9 cellular contexts compared by ENCODE assay signal in genomic region chr3:74614133-74614967, GRCh38. TPM values are rescaled to one million over a fixed set of nuclear protein-coding genes. Genes with fewer than 3 reads are reported as not detected.
DNase-seq lines count a peak whose midpoint lies in the region; ATAC-seq, FAIRE-seq and TF ChIP-seq lines count a peak whose summit lies in the region.
"Had no signal": no experiment of that assay in that cellular context is flagged by ENCODE, and none has a peak within 500 bp of the region (broad histone marks: within the 10 kb centered on the region; RNA-seq: fewer than 3 reads in every experiment).

CNTN3 (minus strand) TSS chr3:74614659; CDS start chr3:74521112, 93,547 bp downstream.

- POLR2A ChIA-PET in HepG2 (lab: Yijun Ruan, JAX): no interaction called here

- WGBS in liver: 2% methylated on average over 107 of the region's 107 CpGs
- WGBS in HepG2 (ENCODE audit: low lambda C conversion rate): 60% methylated on average over 29 of the region's 107 CpGs

- in situ Hi-C loops in HepG2 (cut with HindIII; ENCODE audit: extremely low pct_ligation_motif_present, low pct_unique_long_range_greater_than_20kb): loop anchor here (10.0 kb wide), 1 partner anchor 60 kb away; no protein-coding TSS in a partner anchor

- TF ChIP-seq EP300 in HepG2 (IDR thresholded peaks at IDR 0.05; ENCODE audit: low read depth in 2 of 2, low read length in 2 of 2) (no peak), HepG2 (CRISPR knock-in tag; IDR thresholded peaks at IDR 0.05; ENCODE audit: borderline replicate concordance) (no peak)

- no TSS peak for BruUV-seq in HepG2 (replicated peaks; lab: Mats Ljungman, UMichigan)

- no peak for TF ChIP-seq CTCF in liver (IDR thresholded peaks at IDR 0.05; ENCODE audit: low read depth, low read length, missing input control)
- TF ChIP-seq CTCF in HepG2 (CRISPR knock-in tag; IDR thresholded peaks at IDR 0.05): no peak
- no peak for TF ChIP-seq CTCF in fibroblast of lung (conservative IDR thresholded peaks at IDR 0.05 in 1 of 2, IDR thresholded peaks at IDR 0.05 in 1 of 2; ENCODE audit: low read depth in 1 of 2, low read length in 2 of 2)

- H4K20me1 ChIP-seq in HepG2 (ENCODE audit: insufficient read depth, low read length) (no peaks in the 10 kb centered on the region), fibroblast of lung (ENCODE audit: control insufficient read depth, extremely low read depth, insufficient read depth, low read length) (no peaks in the 10 kb centered on the region)

- CTCF ChIA-PET in HepG2 (lab: Yijun Ruan, JAX; ENCODE audit: low intra/inter-chr PET ratio, low total read pairs): no interaction called here

- no peak for TF ChIP-seq POLR2A in HepG2 (IDR thresholded peaks at IDR 0.05; ENCODE audit: insufficient read depth in 1 of 2, low read depth in 2 of 2, low read length in 2 of 2)

- DNase-seq in HepG2 (ENCODE audit: low spot score) (no peak), fibroblast of lung (ENCODE audit: low read depth in 2 of 2) (peak; percentile 26 to 37), SIG-M5 treated with dmso at 0.1 percent for 504 hours (lab: John Stamatoyannopoulos, UW; ENCODE audit: unreplicated experiment) (no peak), superior temporal gyrus (ENCODE audit: extremely low spot score) (no peak)
- no peak for DNase-seq in effector CD4-positive, alpha-beta T cell
- DNase-seq: DND-41 had no signal

- H3K9me3 ChIP-seq in liver (ENCODE audit: control insufficient read depth in 4 of 4, low read length in 3 of 4) (no peaks in the 10 kb centered on the region), HepG2 (ENCODE audit: low read length) (no peaks in the 10 kb centered on the region), fibroblast of lung (ENCODE audit: control insufficient read depth, insufficient read depth, low read depth, low read length) (no peaks in the 10 kb centered on the region), muscle layer of duodenum (ENCODE audit: control insufficient read depth in 1 of 2, low read length in 2 of 2) (no peaks in the 10 kb centered on the region)

- ATAC-seq in HepG2: no peak
- ATAC-seq in HG03439 (IDR thresholded peaks at IDR 0.05; ENCODE audit: unreplicated experiment): no peak

- no peak for FAIRE-seq in HepG2 (lab: Jason Lieb, UNC)

- H3K4me1 ChIP-seq in liver (ENCODE audit: control insufficient read depth in 4 of 4, insufficient read depth in 4 of 4, low read length in 3 of 4): peaks cover 0 to 19% (median 9%) of the 10 kb centered on the region in 4 donors
- no peaks in the 10 kb centered on the region for H3K4me1 ChIP-seq in HepG2 (ENCODE audit: insufficient read depth, low read length)
- H3K4me1 ChIP-seq in fibroblast of lung (ENCODE audit: control insufficient read depth, extremely low read depth, insufficient read depth, low read length): peaks cover 2% of the 10 kb centered on the region
- peaks cover 0 to 11% of the 10 kb centered on the region in 2 donors for H3K4me1 ChIP-seq in muscle layer of duodenum (ENCODE audit: control insufficient read depth in 1 of 2, insufficient read depth in 2 of 2, low read length in 2 of 2)

- H3K36me3 ChIP-seq in liver (ENCODE audit: control insufficient read depth in 4 of 4, insufficient read depth in 3 of 4, low read depth in 1 of 4, low read length in 3 of 4) (no peaks in the 10 kb centered on the region), HepG2 (replicated peaks in 1 of 2; ENCODE audit: control insufficient read depth in 1 of 2, insufficient read depth in 2 of 2, low read length in 2 of 2) (no peaks in the 10 kb centered on the region), fibroblast of lung (ENCODE audit: control insufficient read depth, insufficient read depth, low read length) (no peaks in the 10 kb centered on the region), muscle layer of duodenum (ENCODE audit: control insufficient read depth in 1 of 2, insufficient read depth in 2 of 2, low read length in 2 of 2) (no peaks in the 10 kb centered on the region)

- H3K4me2 ChIP-seq in HepG2 (ENCODE audit: low read depth, low read length) (no peak within 1 kb of the TSS), fibroblast of lung (ENCODE audit: extremely low read depth, insufficient read depth, low read length) (peak within 1 kb of the TSS; percentile 93)

- intact Hi-C loops in HepG2 (cut with micrococcal nuclease; ENCODE audit: unreplicated experiment): no loop called here

- H3K9ac ChIP-seq in liver (ENCODE audit: low read depth in 1 of 2, low read length in 2 of 2): peak within 1 kb of the TSS; percentile 56 to 78
- H3K9ac ChIP-seq in HepG2 (ENCODE audit: insufficient read depth, low read depth, low read length): no peak within 1 kb of the TSS
- H3K9ac ChIP-seq in fibroblast of lung (ENCODE audit: insufficient read depth, low read length): peak within 1 kb of the TSS; percentile 23

- H2AFZ ChIP-seq in HepG2 (ENCODE audit: low read length): no peak within 1 kb of the TSS
- H2AFZ ChIP-seq in fibroblast of lung (ENCODE audit: low read length): peak within 1 kb of the TSS; percentile 73

- TF ChIP-seq RAD21 in liver (IDR thresholded peaks at IDR 0.05) (no peak), HepG2 (CRISPR knock-in tag; IDR thresholded peaks at IDR 0.05) (no peak)

- H3K79me2 ChIP-seq in HepG2 (ENCODE audit: insufficient read depth, low read length) (no peaks in the 10 kb centered on the region), fibroblast of lung (ENCODE audit: control insufficient read depth, insufficient read depth, low read length) (no peaks in the 10 kb centered on the region)

- H3K27ac ChIP-seq in liver (ENCODE audit: low read depth in 1 of 2, low read length in 2 of 2): peak within 1 kb of the TSS; percentile 32 to 67
- no peak within 1 kb of the TSS for H3K27ac ChIP-seq in HepG2 (ENCODE audit: extremely low read length, insufficient read depth, low read length)
- H3K27ac ChIP-seq in fibroblast of lung (ENCODE audit: insufficient read depth, low read length): no peak within 1 kb of the TSS
- H3K27ac ChIP-seq in muscle layer of duodenum (ENCODE audit: low read length): no peak within 1 kb of the TSS

- H3K27me3 ChIP-seq in liver (ENCODE audit: control insufficient read depth in 4 of 4, insufficient read depth in 4 of 4, low read length in 3 of 4) (no peaks in the 10 kb centered on the region), HepG2 (ENCODE audit: control insufficient read depth in 1 of 2, insufficient read depth in 2 of 2, low read length in 2 of 2) (no peaks in the 10 kb centered on the region; a peak in 1 of 5 replicates), fibroblast of lung (ENCODE audit: control insufficient read depth, insufficient read depth, low read length) (no peaks in the 10 kb centered on the region), muscle layer of duodenum (ENCODE audit: low read depth, low read length) (peaks cover 5% of the 10 kb centered on the region)

- H3K4me3 ChIP-seq in liver (ENCODE audit: low read depth in 1 of 3, low read length in 3 of 3): peak within 1 kb of the TSS; percentile 59 to 85 (median 71)
- no peak within 1 kb of the TSS for H3K4me3 ChIP-seq in HepG2 (replicated peaks in 1 of 3; ENCODE audit: insufficient read depth in 1 of 3, low read depth in 2 of 3, low read length in 3 of 3)
- peak within 1 kb of the TSS; percentile 64 to 75 (median 71) for H3K4me3 ChIP-seq in fibroblast of lung (replicated peaks in 1 of 4; ENCODE audit: control extremely low read depth in 1 of 4, insufficient read depth in 1 of 4, low read depth in 3 of 4, low read length in 4 of 4)
- peak within 1 kb of the TSS; percentile 40 to 60 for H3K4me3 ChIP-seq in muscle layer of duodenum (ENCODE audit: low read depth in 1 of 2, low read length in 2 of 2)

TF ChIP-seq in liver, 16 proteins besides CTCF, POLR2A, EP300 and RAD21:
- TF ChIP-seq YY1 (IDR thresholded peaks at IDR 0.05): no peak
- no peak for TF ChIP-seq HNF4G (IDR thresholded peaks at IDR 0.05)
- TF ChIP-seq HNF4A (conservative IDR thresholded peaks at IDR 0.05): no peak
- no peak for TF ChIP-seq FOXA2 (IDR thresholded peaks at IDR 0.05)

RNA-seq across cellular contexts. Expression of gene CNTN3, which starts in this region (rescaled TPM):
- total RNA-seq in liver (under 1 TPM; 0.09 to 0.84 TPM), HepG2 (2016; rRNA removed; fragmentation: Illumina TruSeq; extraction: Trizol) (not detected in 2 replicates), fibroblast of lung (3.9 and 8.3 TPM in 2 replicates)
- polyA plus RNA-seq in liver (1 to 10 TPM in 1 of 2 donors, under 1 TPM in 1; 0.78 to 1.0 TPM), HepG2 (2011; rRNA removed) (not detected in 2 replicates), fibroblast of lung (3.2 and 4.3 TPM in 2 replicates)
- not detected in 2 replicates for total RNA-seq in HepG2 (2016; cell fraction: cytosol; rRNA removed; fragmentation: Illumina TruSeq; extraction: Trizol; ENCODE audit: low read depth)
- total RNA-seq in HepG2 (2016; cell fraction: insoluble cytoplasmic fraction; rRNA removed; fragmentation: Illumina TruSeq; extraction: Trizol): not detected in 2 replicates
- total RNA-seq in HepG2 (2016; cell fraction: membrane; rRNA removed; fragmentation: Illumina TruSeq; extraction: Trizol): not detected in 2 replicates
- total RNA-seq in HepG2 (2016; cell fraction: nucleus; rRNA removed; fragmentation: Illumina TruSeq; extraction: Trizol): not detected in 2 replicates
- not detected in 2 replicates for polyA plus RNA-seq in HepG2 (2011; cell fraction: cytosol; rRNA removed)
- not detected in 2 replicates for polyA plus RNA-seq in HepG2 (2011; cell fraction: nucleus; rRNA removed)
- polyA plus RNA-seq in HepG2 (2012): not detected in 2 replicates
- not detected in 2 replicates for polyA plus RNA-seq in HepG2 (2016; cell fraction: cytosol; fragmentation: Illumina TruSeq; extraction: Trizol; ENCODE audit: low read depth)
- not detected in 2 replicates for polyA plus RNA-seq in HepG2 (2016; cell fraction: insoluble cytoplasmic fraction; fragmentation: Illumina TruSeq; extraction: Trizol; ENCODE audit: low read depth)
- not detected in 2 replicates for polyA plus RNA-seq in HepG2 (2016; cell fraction: membrane; fragmentation: Illumina TruSeq; extraction: Trizol; ENCODE audit: low read depth)
- not detected in 2 replicates for polyA plus RNA-seq in HepG2 (2016; cell fraction: nucleus; fragmentation: Illumina TruSeq; extraction: Trizol; ENCODE audit: insufficient read depth, low read depth)
- not detected in 2 replicates for polyA minus RNA-seq in HepG2 (2011; rRNA and poly(A)+ RNA removed; ENCODE audit: low replicate concordance)
- not detected in 2 replicates for polyA minus RNA-seq in HepG2 (2011; cell fraction: cytosol; rRNA and poly(A)+ RNA removed)
- polyA minus RNA-seq in HepG2 (2011; cell fraction: nucleus; rRNA and poly(A)+ RNA removed): not detected in 2 replicates
- 3.3 and 3.5 TPM in 2 replicates for polyA plus RNA-seq in fibroblast of lung (2012)
- 0.86 and 1.5 TPM in 2 replicates for polyA minus RNA-seq in fibroblast of lung (ENCODE audit: low replicate concordance)

Comparison
In these comparisons a context has a peak if more than half of its experiments do, and no peak if none do; other contexts are left out.
1. H3K27ac ChIP-seq: peak in liver (2 of 2); none in HepG2 (single experiment), fibroblast of lung (single experiment) and muscle layer of duodenum (single experiment).
2. H3K4me3 ChIP-seq: peak in liver (3 of 3), fibroblast of lung (4 of 4) and muscle layer of duodenum (2 of 2); none in HepG2 (0 of 3).
3. DNase-seq: peak in fibroblast of lung (2 of 2); none in HepG2 (single experiment), effector CD4-positive, alpha-beta T cell (single experiment), SIG-M5 treated with dmso at 0.1 percent for 504 hours (single experiment) and superior temporal gyrus (single experiment).